Comparison of ENCODE assay signal across 1 cellular context in the genomic region with DNA sequence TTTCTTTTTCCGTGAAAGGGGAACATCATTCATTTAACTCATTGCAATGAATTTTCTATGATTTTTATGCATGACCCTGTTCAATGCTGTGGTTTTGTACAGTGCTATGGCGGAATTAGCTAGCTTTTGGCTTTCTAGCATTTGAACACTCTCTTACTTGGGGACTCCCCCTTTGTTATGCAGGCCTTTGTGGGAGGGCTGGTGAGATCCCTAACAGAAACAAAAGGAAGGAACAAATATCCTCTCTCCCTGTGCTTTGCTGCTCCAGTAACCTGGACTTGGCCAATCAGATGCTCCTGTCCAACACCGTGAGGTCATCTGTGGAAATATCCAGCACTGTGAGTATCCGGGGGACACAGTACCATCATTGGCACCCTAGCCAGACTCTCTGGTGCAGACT.
TF ChIP-seq lines count a peak whose summit lies in the region.

No MANE protein-coding gene starts in this region.

TF ChIP-seq in GM23338, 12 proteins besides CTCF, POLR2A, EP300 and RAD21 (continued from another document):
- TF ChIP-seq NANOG (IDR thresholded peaks at IDR 0.05; ENCODE audit: borderline replicate concordance) (no peak), EZH2 (IDR thresholded peaks at IDR 0.05; ENCODE audit: low read depth, unreplicated experiment) (no peak), ZNF331 (CRISPR knock-in tag; IDR thresholded peaks at IDR 0.05; ENCODE audit: low read depth) (no peak), EZH2phosphoT487 (IDR thresholded peaks at IDR 0.05; ENCODE audit: unreplicated experiment) (no peak), JUNB (IDR thresholded peaks at IDR 0.05; ENCODE audit: unreplicated experiment) (no peak)
- TF ChIP-seq, protein P1, sequence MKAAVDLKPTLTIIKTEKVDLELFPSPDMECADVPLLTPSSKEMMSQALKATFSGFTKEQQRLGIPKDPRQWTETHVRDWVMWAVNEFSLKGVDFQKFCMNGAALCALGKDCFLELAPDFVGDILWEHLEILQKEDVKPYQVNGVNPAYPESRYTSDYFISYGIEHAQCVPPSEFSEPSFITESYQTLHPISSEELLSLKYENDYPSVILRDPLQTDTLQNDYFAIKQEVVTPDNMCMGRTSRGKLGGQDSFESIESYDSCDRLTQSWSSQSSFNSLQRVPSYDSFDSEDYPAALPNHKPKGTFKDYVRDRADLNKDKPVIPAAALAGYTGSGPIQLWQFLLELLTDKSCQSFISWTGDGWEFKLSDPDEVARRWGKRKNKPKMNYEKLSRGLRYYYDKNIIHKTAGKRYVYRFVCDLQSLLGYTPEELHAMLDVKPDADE (IDR thresholded peaks at IDR 0.05) = no peak
